Comparison of ENCODE assay signal across 8 cellular contexts in the genomic region with DNA sequence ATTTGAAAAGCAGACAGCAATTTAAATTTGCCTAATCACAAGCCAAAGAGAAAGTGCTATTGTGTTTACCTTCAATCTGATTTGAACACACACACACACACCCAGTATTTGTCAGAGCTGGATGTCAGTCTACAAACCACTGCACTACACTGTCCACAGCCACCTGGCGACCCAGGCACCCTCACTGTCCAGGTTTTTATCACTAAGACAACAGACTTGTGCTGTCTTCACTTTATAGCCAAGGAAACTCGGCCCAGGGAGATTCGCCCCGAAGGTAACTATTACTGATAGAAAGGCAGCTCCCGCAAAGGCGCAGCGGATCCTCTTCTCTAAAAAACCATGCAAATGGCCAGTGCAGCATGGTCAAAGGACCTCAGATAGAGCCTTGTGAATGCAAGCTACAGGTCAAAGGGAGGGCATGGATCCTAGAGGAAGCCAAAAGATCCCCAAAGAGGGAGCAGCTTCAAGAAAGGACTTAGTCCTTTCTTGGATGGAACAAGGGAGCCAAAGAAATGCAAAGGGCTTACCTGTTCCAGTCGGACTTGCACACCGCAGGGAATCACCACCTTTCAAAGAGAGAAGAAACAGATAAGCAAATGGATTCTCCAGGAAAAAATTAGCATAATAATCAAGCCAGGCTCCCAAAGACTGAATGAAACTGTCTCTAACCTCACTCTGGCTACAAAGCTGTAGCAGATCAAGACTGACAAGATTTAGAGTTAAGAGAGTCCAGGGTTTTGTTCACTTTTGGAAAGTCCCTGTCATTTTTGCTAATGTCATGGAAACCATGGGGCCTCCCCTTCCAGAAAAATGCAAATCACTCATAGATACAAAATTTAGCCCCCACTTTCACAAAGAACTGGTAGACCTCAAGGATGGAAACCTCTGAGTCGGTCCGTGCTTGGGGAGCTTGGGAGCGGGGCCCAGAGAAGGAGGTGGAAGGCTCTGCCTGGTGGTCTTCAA.
A peak's percentile ranks its signal among the peaks of the same experiment; 100 is the strongest.
DNase-seq lines count a peak whose midpoint lies in the region; ATAC-seq and TF ChIP-seq lines count a peak whose summit lies in the region.

No MANE protein-coding gene starts in this region.

- ATAC-seq in left ventricle myocardium superior (no peak), HG03442 (IDR thresholded peaks at IDR 0.05; ENCODE audit: unreplicated experiment) (peak; percentile 62), upper lobe of right lung (no peak), HG03196 (IDR thresholded peaks at IDR 0.05; ENCODE audit: unreplicated experiment) (no peak)

- intact Hi-C loops in left ventricle myocardium superior (cut with micrococcal nuclease) = no loop called here
- intact Hi-C loops in upper lobe of right lung (cut with DNase I) = no loop called here

- TF ChIP-seq CTCF in cardiac muscle cell (IDR thresholded peaks at IDR 0.05; ENCODE audit: low read depth, low read length) (no peak), right atrium auricular region (IDR thresholded peaks at IDR 0.05) (no peak), upper lobe of right lung (IDR thresholded peaks at IDR 0.05) (no peak)

- H3K9me3 ChIP-seq in cardiac muscle cell (ENCODE audit: low read depth) (no peaks in the 10 kb centered on the region), right atrium auricular region (no peaks in the 10 kb centered on the region), upper lobe of right lung (no peaks in the 10 kb centered on the region)

- H3K4me1 ChIP-seq in cardiac muscle cell (ENCODE audit: low read depth) (peaks cover 34% of the 10 kb centered on the region), right atrium auricular region (peaks cover 0 to 72% of the 10 kb centered on the region in 2 donors), upper lobe of right lung (peaks cover 75% of the 10 kb centered on the region)

- DNase-seq in cardiac muscle cell (ENCODE audit: low read depth in 1 of 2, low spot score in 1 of 2) (no peak), left ventricle myocardium superior (no peak), right atrium auricular region (ENCODE audit: low spot score) (no peak), upper lobe of right lung (no peak), HPDE6-E6E7 (ENCODE audit: extremely low spot score) (no peak), NCI-H1048 (lab: John Stamatoyannopoulos, UW) (no peak)

- H3K4me3 ChIP-seq in cardiac muscle cell (no peak overlapping the region), right atrium auricular region (no peak overlapping the region), upper lobe of right lung (no peak overlapping the region)

- H3K36me3 ChIP-seq in cardiac muscle cell (no peaks in the 10 kb centered on the region), right atrium auricular region (no peaks in the 10 kb centered on the region), upper lobe of right lung (no peaks in the 10 kb centered on the region)

- H3K27me3 ChIP-seq in cardiac muscle cell = no peaks in the 10 kb centered on the region
- no peaks in the 10 kb centered on the region for H3K27me3 ChIP-seq in right atrium auricular region
- H3K27me3 ChIP-seq in upper lobe of right lung = no peaks in the 10 kb centered on the region

- peak overlapping the region; percentile 98 for H3K27ac ChIP-seq in cardiac muscle cell
- H3K27ac ChIP-seq in right atrium auricular region = peak overlapping the region; percentile 77 to 87
- peak overlapping the region; percentile 83 for H3K27ac ChIP-seq in upper lobe of right lung
